In the genomic region with DNA sequence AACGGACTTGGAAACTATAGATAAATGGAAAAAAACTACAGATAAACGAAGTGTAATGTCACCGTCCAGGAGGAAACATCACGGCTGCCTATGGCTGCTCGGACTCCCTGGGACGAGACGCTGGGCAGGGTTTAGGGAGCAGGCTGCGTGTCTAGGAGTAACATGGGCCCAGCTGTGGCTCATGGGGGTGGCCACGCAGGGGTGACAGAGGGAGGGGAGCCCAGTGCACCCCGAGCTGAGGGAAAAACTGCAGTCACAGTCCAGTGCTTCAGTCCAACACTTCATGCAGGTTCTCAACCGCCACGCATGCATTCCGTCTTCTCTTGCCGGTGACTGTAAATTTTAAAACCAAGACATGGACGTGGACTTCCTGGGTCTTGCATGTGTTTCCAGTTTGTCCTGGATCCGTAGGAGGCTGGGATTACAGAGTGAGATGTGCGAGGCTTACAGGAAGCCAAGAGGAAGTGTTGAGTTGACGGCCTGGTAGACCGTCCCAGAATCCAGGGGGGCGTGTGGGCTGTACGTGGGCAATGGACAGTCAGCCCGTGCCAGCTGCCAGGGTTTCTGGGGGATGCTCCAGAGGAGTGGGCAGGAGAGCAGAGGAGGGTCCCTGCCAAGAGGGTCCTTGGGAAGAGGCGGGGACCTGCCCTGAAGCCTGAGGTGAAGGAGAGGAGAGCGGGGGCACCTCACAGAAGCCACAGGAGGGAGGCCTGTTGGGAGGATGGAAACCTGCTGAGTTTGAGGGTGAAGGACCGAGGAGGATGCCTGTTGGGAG, we compare ENCODE assay signal across 1 cellular context.
TF ChIP-seq lines count a peak whose summit lies in the region.

No MANE protein-coding gene starts in this region.

TF ChIP-seq in GM23338, 12 proteins besides CTCF, POLR2A, EP300 and RAD21:
- TF ChIP-seq, protein P1, sequence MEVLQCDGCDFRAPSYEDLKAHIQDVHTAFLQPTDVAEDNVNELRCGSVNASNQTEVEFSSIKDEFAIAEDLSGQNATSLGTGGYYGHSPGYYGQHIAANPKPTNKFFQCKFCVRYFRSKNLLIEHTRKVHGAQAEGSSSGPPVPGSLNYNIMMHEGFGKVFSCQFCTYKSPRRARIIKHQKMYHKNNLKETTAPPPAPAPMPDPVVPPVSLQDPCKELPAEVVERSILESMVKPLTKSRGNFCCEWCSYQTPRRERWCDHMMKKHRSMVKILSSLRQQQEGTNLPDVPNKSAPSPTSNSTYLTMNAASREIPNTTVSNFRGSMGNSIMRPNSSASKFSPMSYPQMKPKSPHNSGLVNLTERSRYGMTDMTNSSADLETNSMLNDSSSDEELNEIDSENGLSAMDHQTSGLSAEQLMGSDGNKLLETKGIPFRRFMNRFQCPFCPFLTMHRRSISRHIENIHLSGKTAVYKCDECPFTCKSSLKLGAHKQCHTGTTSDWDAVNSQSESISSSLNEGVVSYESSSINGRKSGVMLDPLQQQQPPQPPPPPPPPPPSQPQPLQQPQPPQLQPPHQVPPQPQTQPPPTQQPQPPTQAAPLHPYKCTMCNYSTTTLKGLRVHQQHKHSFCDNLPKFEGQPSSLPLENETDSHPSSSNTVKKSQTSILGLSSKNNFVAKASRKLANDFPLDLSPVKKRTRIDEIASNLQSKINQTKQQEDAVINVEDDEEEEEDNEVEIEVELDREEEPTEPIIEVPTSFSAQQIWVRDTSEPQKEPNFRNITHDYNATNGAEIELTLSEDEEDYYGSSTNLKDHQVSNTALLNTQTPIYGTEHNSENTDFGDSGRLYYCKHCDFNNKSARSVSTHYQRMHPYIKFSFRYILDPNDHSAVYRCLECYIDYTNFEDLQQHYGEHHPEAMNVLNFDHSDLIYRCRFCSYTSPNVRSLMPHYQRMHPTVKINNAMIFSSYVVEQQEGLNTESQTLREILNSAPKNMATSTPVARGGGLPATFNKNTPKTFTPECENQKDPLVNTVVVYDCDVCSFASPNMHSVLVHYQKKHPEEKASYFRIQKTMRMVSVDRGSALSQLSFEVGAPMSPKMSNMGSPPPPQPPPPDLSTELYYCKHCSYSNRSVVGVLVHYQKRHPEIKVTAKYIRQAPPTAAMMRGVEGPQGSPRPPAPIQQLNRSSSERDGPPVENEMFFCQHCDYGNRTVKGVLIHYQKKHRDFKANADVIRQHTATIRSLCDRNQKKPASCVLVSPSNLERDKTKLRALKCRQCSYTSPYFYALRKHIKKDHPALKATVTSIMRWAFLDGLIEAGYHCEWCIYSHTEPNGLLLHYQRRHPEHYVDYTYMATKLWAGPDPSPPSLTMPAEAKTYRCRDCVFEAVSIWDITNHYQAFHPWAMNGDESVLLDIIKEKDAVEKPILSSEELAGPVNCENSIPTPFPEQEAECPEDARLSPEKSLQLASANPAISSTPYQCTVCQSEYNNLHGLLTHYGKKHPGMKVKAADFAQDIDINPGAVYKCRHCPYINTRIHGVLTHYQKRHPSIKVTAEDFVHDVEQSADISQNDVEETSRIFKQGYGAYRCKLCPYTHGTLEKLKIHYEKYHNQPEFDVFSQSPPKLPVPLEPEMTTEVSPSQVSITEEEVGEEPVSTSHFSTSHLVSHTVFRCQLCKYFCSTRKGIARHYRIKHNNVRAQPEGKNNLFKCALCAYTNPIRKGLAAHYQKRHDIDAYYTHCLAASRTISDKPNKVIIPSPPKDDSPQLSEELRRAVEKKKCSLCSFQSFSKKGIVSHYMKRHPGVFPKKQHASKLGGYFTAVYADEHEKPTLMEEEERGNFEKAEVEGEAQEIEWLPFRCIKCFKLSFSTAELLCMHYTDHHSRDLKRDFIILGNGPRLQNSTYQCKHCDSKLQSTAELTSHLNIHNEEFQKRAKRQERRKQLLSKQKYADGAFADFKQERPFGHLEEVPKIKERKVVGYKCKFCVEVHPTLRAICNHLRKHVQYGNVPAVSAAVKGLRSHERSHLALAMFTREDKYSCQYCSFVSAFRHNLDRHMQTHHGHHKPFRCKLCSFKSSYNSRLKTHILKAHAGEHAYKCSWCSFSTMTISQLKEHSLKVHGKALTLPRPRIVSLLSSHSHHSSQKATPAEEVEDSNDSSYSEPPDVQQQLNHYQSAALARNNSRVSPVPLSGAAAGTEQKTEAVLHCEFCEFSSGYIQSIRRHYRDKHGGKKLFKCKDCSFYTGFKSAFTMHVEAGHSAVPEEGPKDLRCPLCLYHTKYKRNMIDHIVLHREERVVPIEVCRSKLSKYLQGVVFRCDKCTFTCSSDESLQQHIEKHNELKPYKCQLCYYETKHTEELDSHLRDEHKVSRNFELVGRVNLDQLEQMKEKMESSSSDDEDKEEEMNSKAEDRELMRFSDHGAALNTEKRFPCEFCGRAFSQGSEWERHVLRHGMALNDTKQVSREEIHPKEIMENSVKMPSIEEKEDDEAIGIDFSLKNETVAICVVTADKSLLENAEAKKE (CRISPR knock-in tag; IDR thresholded peaks at IDR 0.05): no peak
- no peak for TF ChIP-seq STAT1 (IDR thresholded peaks at IDR 0.05; ENCODE audit: unreplicated experiment)
- TF ChIP-seq CREB1 (CRISPR knock-in tag; IDR thresholded peaks at IDR 0.05; ENCODE audit: low read depth): no peak
- TF ChIP-seq, protein P2, sequence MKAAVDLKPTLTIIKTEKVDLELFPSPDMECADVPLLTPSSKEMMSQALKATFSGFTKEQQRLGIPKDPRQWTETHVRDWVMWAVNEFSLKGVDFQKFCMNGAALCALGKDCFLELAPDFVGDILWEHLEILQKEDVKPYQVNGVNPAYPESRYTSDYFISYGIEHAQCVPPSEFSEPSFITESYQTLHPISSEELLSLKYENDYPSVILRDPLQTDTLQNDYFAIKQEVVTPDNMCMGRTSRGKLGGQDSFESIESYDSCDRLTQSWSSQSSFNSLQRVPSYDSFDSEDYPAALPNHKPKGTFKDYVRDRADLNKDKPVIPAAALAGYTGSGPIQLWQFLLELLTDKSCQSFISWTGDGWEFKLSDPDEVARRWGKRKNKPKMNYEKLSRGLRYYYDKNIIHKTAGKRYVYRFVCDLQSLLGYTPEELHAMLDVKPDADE (IDR thresholded peaks at IDR 0.05): no peak
- no peak for TF ChIP-seq EZH2 (IDR thresholded peaks at IDR 0.05; ENCODE audit: low read depth, unreplicated experiment)
- no peak for TF ChIP-seq EZH2phosphoT487 (IDR thresholded peaks at IDR 0.05; ENCODE audit: unreplicated experiment)
- no peak for TF ChIP-seq NANOG (IDR thresholded peaks at IDR 0.05; ENCODE audit: borderline replicate concordance)
- no peak for TF ChIP-seq POLR2AphosphoS5 (IDR thresholded peaks at IDR 0.05; ENCODE audit: low read depth)
- TF ChIP-seq ZNF114 (CRISPR knock-in tag; IDR thresholded peaks at IDR 0.05): no peak
- TF ChIP-seq ZNF331 (CRISPR knock-in tag; IDR thresholded peaks at IDR 0.05; ENCODE audit: low read depth): no peak
- TF ChIP-seq JUNB (IDR thresholded peaks at IDR 0.05; ENCODE audit: unreplicated experiment): no peak
- TF ChIP-seq, protein P3, sequence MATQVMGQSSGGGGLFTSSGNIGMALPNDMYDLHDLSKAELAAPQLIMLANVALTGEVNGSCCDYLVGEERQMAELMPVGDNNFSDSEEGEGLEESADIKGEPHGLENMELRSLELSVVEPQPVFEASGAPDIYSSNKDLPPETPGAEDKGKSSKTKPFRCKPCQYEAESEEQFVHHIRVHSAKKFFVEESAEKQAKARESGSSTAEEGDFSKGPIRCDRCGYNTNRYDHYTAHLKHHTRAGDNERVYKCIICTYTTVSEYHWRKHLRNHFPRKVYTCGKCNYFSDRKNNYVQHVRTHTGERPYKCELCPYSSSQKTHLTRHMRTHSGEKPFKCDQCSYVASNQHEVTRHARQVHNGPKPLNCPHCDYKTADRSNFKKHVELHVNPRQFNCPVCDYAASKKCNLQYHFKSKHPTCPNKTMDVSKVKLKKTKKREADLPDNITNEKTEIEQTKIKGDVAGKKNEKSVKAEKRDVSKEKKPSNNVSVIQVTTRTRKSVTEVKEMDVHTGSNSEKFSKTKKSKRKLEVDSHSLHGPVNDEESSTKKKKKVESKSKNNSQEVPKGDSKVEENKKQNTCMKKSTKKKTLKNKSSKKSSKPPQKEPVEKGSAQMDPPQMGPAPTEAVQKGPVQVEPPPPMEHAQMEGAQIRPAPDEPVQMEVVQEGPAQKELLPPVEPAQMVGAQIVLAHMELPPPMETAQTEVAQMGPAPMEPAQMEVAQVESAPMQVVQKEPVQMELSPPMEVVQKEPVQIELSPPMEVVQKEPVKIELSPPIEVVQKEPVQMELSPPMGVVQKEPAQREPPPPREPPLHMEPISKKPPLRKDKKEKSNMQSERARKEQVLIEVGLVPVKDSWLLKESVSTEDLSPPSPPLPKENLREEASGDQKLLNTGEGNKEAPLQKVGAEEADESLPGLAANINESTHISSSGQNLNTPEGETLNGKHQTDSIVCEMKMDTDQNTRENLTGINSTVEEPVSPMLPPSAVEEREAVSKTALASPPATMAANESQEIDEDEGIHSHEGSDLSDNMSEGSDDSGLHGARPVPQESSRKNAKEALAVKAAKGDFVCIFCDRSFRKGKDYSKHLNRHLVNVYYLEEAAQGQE (IDR thresholded peaks at IDR 0.05; ENCODE audit: unreplicated experiment): no peak
